Comparison of ENCODE assay signal across 1 cellular context in genomic region chr12:115362319-115362976, GRCh38.
TF ChIP-seq lines count a peak whose summit lies in the region.

No MANE protein-coding gene starts in this region.

TF ChIP-seq in GM23338, 12 proteins besides CTCF, POLR2A, EP300 and RAD21 (continued from another document):
- TF ChIP-seq ZNF462 (CRISPR knock-in tag; IDR thresholded peaks at IDR 0.05) (no peak), REST (IDR thresholded peaks at IDR 0.05; ENCODE audit: unreplicated experiment) (no peak), ZNF114 (CRISPR knock-in tag; IDR thresholded peaks at IDR 0.05) (no peak), ZNF331 (CRISPR knock-in tag; IDR thresholded peaks at IDR 0.05; ENCODE audit: low read depth) (no peak), EZH2phosphoT487 (IDR thresholded peaks at IDR 0.05; ENCODE audit: unreplicated experiment) (no peak), POLR2AphosphoS5 (IDR thresholded peaks at IDR 0.05; ENCODE audit: low read depth) (no peak)
